1 cellular context compared by ENCODE assay signal in the genomic region with DNA sequence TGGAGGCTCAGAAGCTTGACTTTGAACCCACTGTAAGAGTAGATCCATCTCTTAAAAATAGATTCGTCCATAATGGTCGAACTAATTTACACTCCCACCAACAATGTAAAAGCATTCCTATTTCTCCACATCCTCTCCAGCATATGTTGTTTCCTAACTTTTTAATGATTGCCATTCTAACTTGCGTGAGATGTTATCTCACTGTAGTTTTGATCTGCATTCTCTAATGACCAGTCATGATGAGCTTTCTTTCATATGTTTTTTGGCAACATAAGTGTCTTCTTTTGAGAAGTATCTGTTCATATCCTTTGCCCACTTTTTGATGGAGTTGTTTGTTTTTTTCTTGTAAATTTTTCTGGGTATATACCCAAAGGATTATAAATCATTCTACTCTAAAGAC. TPM values are rescaled to one million over a fixed set of nuclear protein-coding genes. Genes with fewer than 3 reads are reported as not detected.
"Had no signal": no experiment of that assay in that cellular context is flagged by ENCODE, and none has a peak within 500 bp of the region (broad histone marks: within the 10 kb centered on the region; RNA-seq: fewer than 3 reads in every experiment).

No MANE protein-coding gene starts in this region.

RNA-seq across cellular contexts. Expression of gene ADGRG6, which starts 44.4 kb away (rescaled TPM):
- total RNA-seq: activated T-helper 1 cell treated with anti-CD3 and anti-CD28 coated beads, Interleukin-12 subunit alpha, Interleukin-12 subunit beta, Interleukin-2, Interleukin-4 antibody, amounts not matched to agents 30 ng/mL and 10 ng/mL and 1 ng/mL, durations not matched to agents 14 hours and 24 hours and 36 hours had no signal
